ENCODE assay signal across 4 cellular contexts in genomic region chr2:70214365-70214764, GRCh38.
TF ChIP-seq lines count a peak whose summit lies in the region.

No MANE protein-coding gene starts in this region.

TF ChIP-seq in SK-N-SH, 30 proteins besides CTCF, POLR2A, EP300 and RAD21 (continues in another document):
- TF ChIP-seq RXRA (IDR thresholded peaks at IDR 0.05; ENCODE audit: borderline replicate concordance, low read depth) (no peak), POLR2AphosphoS5 (IDR thresholded peaks at IDR 0.05; ENCODE audit: low read depth, low read length) (no peak), ELF1 (IDR thresholded peaks at IDR 0.05) (no peak), CHD2 (IDR thresholded peaks at IDR 0.05; ENCODE audit: low read length, partially characterized antibody) (no peak), RFX5 (IDR thresholded peaks at IDR 0.05; ENCODE audit: low read length) (no peak), NFIC (IDR thresholded peaks at IDR 0.05; ENCODE audit: borderline replicate concordance) (no peak), PBX3 (IDR thresholded peaks at IDR 0.05) (no peak), USF2 (IDR thresholded peaks at IDR 0.05; ENCODE audit: borderline replicate concordance, low read depth, low read length) (no peak), RCOR1 (IDR thresholded peaks at IDR 0.05; ENCODE audit: low read length) (no peak), ZBTB33 (IDR thresholded peaks at IDR 0.05; ENCODE audit: borderline replicate concordance, low read depth) (no peak)

TF ChIP-seq in SK-N-SH treated with all-trans-retinoic acid at 6 μM for 48 hours, 23 proteins besides CTCF, POLR2A, EP300 and RAD21:
- no peak for TF ChIP-seq CSRNP3 (CRISPR knock-in tag; IDR thresholded peaks at IDR 0.05)
- no peak for TF ChIP-seq CSDC2 (CRISPR knock-in tag; IDR thresholded peaks at IDR 0.05)
- TF ChIP-seq POU6F1 (CRISPR knock-in tag; IDR thresholded peaks at IDR 0.05; ENCODE audit: borderline replicate concordance, low read depth) = no peak
- TF ChIP-seq ARNTL (CRISPR knock-in tag; IDR thresholded peaks at IDR 0.05; ENCODE audit: borderline replicate concordance, low read depth) = no peak
- TF ChIP-seq ZNF565 (CRISPR knock-in tag; conservative IDR thresholded peaks at IDR 0.05; ENCODE audit: low read depth) = no peak
- TF ChIP-seq SNAI2 (CRISPR knock-in tag; IDR thresholded peaks at IDR 0.05) = no peak
- no peak for TF ChIP-seq RARB (CRISPR knock-in tag; IDR thresholded peaks at IDR 0.05)
- TF ChIP-seq TOX (CRISPR knock-in tag; IDR thresholded peaks at IDR 0.05; ENCODE audit: borderline replicate concordance) = no peak
- TF ChIP-seq PATZ1 (CRISPR knock-in tag; IDR thresholded peaks at IDR 0.05; ENCODE audit: borderline replicate concordance) = no peak

TF ChIP-seq in K562, 482 proteins besides CTCF, POLR2A, EP300 and RAD21:
- TF ChIP-seq C11orf30 (IDR thresholded peaks at IDR 0.05; ENCODE audit: low read depth) (peak; percentile 74), MAFF (IDR thresholded peaks at IDR 0.05; ENCODE audit: low read length) (peak; percentile 37; the same call in 1 of the 2 replicates), ZNF780A (CRISPR knock-in tag; IDR thresholded peaks at IDR 0.05) (no peak), ZNF316 (IDR thresholded peaks at IDR 0.05) (peak; percentile 92), MAFG (tag; conservative IDR thresholded peaks at IDR 0.05) (peak; percentile 45), HEY1 (CRISPR knock-in tag; IDR thresholded peaks at IDR 0.05; ENCODE audit: borderline replicate concordance) (no peak), CBX2 (IDR thresholded peaks at IDR 0.05; ENCODE audit: insufficient read depth, low read length, poor library complexity, severe bottlenecking) (no peak), TAF1 (IDR thresholded peaks at IDR 0.05; ENCODE audit: control insufficient read depth, extremely low read depth, insufficient read depth, low read length, severe bottlenecking) (no peak), MCM3 (IDR thresholded peaks at IDR 0.05) (no peak), ZBTB5 (IDR thresholded peaks at IDR 0.05) (no peak), ZNF445 (CRISPR knock-in tag; IDR thresholded peaks at IDR 0.05; ENCODE audit: low read depth) (no peak)

TF ChIP-seq in WTC11, 78 proteins besides CTCF, POLR2A, EP300 and RAD21:
- TF ChIP-seq SMAD4 (CRISPR knock-in tag; IDR thresholded peaks at IDR 0.05) (no peak), SMAD3 (CRISPR knock-in tag; IDR thresholded peaks at IDR 0.05; ENCODE audit: borderline replicate concordance) (no peak)
